8 cellular contexts compared by ENCODE assay signal in genomic region chr9:131578778-131579504, GRCh38. TPM values are rescaled to one million over a fixed set of nuclear protein-coding genes. Genes with fewer than 3 reads are reported as not detected.
DNase-seq lines count a peak whose midpoint lies in the region; ATAC-seq and TF ChIP-seq lines count a peak whose summit lies in the region.

No MANE protein-coding gene starts in this region.

- intact Hi-C loops in CD4-positive, alpha-beta memory T cell (cut with micrococcal nuclease): no loop called here

- H3K27ac Mint-ChIP-seq in CD4-positive, alpha-beta memory T cell: peak overlapping the region; percentile 89 to 96 (median 94)
- H3K27ac Mint-ChIP-seq in naive thymus-derived CD8-positive, alpha-beta T cell: peak overlapping the region; percentile 85 to 97 (median 94)

- POLR2A ChIA-PET in CD4-positive, alpha-beta memory T cell (lab: Charles Lee; ENCODE audit: partially characterized antibody): interaction anchor here (0.8 to 1.8 kb wide), 13 partner anchors 32 to 453 kb away, joined by 3 to 8 read pairs (median 3); partner anchors contain the start of genes NUP214 and UCK1
- POLR2A ChIA-PET in naive thymus-derived CD8-positive, alpha-beta T cell (lab: Charles Lee): interaction anchor here (0.6 to 1.7 kb wide), 14 partner anchors 9 to 662 kb away, joined by 3 to 6 read pairs (median 3); partner anchors contain the start of gene RAPGEF1
- POLR2A ChIA-PET in HEK293T (lab: Yijun Ruan, JAX): no interaction called here

- peaks cover 15 to 38% (median 21%) of the 10 kb centered on the region in 4 donors for H3K4me1 Mint-ChIP-seq in CD4-positive, alpha-beta memory T cell
- H3K4me1 Mint-ChIP-seq in naive thymus-derived CD8-positive, alpha-beta T cell: peaks cover 17 to 41% (median 34%) of the 10 kb centered on the region in 4 donors

- peaks cover 0 to 4% (median 0%) of the 10 kb centered on the region in 8 donors for H3K9me3 Mint-ChIP-seq in CD4-positive, alpha-beta memory T cell
- no peaks in the 10 kb centered on the region for H3K9me3 Mint-ChIP-seq in naive thymus-derived CD8-positive, alpha-beta T cell

- peak overlapping the region; percentile 54 for H3K27ac ChIP-seq in CD4-positive, alpha-beta memory T cell (ENCODE audit: low read depth, low read length)

- H3K36me3 ChIP-seq in CD4-positive, alpha-beta memory T cell (ENCODE audit: insufficient read depth, low read length): peaks cover 64% of the 10 kb centered on the region

- H3K36me3 Mint-ChIP-seq in CD4-positive, alpha-beta memory T cell: peaks cover 35 to 55% of the 10 kb centered on the region in 2 donors
- peaks cover 0 to 24% (median 4%) of the 10 kb centered on the region in 3 donors for H3K36me3 Mint-ChIP-seq in naive thymus-derived CD8-positive, alpha-beta T cell

- H3K9me3 ChIP-seq in CD4-positive, alpha-beta memory T cell (ENCODE audit: control insufficient read depth in 1 of 2, low read length in 2 of 2): no peaks in the 10 kb centered on the region

- H3K27me3 ChIP-seq in CD4-positive, alpha-beta memory T cell (ENCODE audit: insufficient read depth, low read length): no peaks in the 10 kb centered on the region

- CTCF ChIA-PET in CD4-positive, alpha-beta memory T cell (lab: Charles Lee; ENCODE audit: partially characterized antibody): interaction anchor here (0.7 to 1.7 kb wide), 4 partner anchors 12 to 168 kb away, joined by 3 to 7 read pairs (median 4); no protein-coding TSS in a partner anchor
- CTCF ChIA-PET in HEK293T (lab: Yijun Ruan, JAX): no interaction called here

- H3K27me3 Mint-ChIP-seq in CD4-positive, alpha-beta memory T cell: no peaks in the 10 kb centered on the region
- no peaks in the 10 kb centered on the region for H3K27me3 Mint-ChIP-seq in naive thymus-derived CD8-positive, alpha-beta T cell

- ATAC-seq in HG02678 (IDR thresholded peaks at IDR 0.05; ENCODE audit: unreplicated experiment): peak; percentile 60
- ATAC-seq in naive thymus-derived CD8-positive, alpha-beta T cell: peak; percentile 97
- no peak for ATAC-seq in HG03025 (IDR thresholded peaks at IDR 0.05; ENCODE audit: low FRiP score, unreplicated experiment)
- ATAC-seq in HG02981 (IDR thresholded peaks at IDR 0.05; ENCODE audit: unreplicated experiment): no peak

- H3K4me3 Mint-ChIP-seq in CD4-positive, alpha-beta memory T cell: peak overlapping the region; percentile 31 to 79 (median 68)
- H3K4me3 Mint-ChIP-seq in naive thymus-derived CD8-positive, alpha-beta T cell: peak overlapping the region; percentile 58 to 81 (median 72)

- no peak overlapping the region for H3K4me3 ChIP-seq in CD4-positive, alpha-beta memory T cell (ENCODE audit: low read length in 2 of 2)

- peak; percentile 52 to 72 (median 63) for DNase-seq in CD4-positive, alpha-beta memory T cell
- DNase-seq in activated T-cell treated with anti-CD3 and anti-CD28 coated beads for 48 hours (ENCODE audit: low read depth) (peak; percentile 21), HEK293T (ENCODE audit: extremely low spot score) (no peak)
- peak; percentile 33 to 79 (median 56) for DNase-seq in naive thymus-derived CD8-positive, alpha-beta T cell
- no peak for DNase-seq in NK-92 treated with Interleukin-12 subunit alpha and Interleukin-12 subunit beta, amount 100 ng/mL, for 24 hours (lab: John Stamatoyannopoulos, UW)

- peaks cover 28% of the 10 kb centered on the region for H3K4me1 ChIP-seq in CD4-positive, alpha-beta memory T cell (ENCODE audit: insufficient read depth, low read length)

TF ChIP-seq in HEK293T, 16 proteins besides CTCF, POLR2A, EP300 and RAD21:
- TF ChIP-seq FOXM1 (IDR thresholded peaks at IDR 0.05; ENCODE audit: borderline replicate concordance): no peak
- no peak for TF ChIP-seq CTBP1 (IDR thresholded peaks at IDR 0.05; ENCODE audit: borderline replicate concordance)
- TF ChIP-seq HDGF (IDR thresholded peaks at IDR 0.05; ENCODE audit: borderline replicate concordance): no peak
- no peak for TF ChIP-seq LEF1 (IDR thresholded peaks at IDR 0.05; ENCODE audit: borderline replicate concordance)
- no peak for TF ChIP-seq FOXK2 (IDR thresholded peaks at IDR 0.05)
- no peak for TF ChIP-seq ZNF384 (IDR thresholded peaks at IDR 0.05)
- TF ChIP-seq BHLHE40 (IDR thresholded peaks at IDR 0.05; ENCODE audit: borderline replicate concordance): no peak
- TF ChIP-seq TARDBP (IDR thresholded peaks at IDR 0.05): no peak
- no peak for TF ChIP-seq ARNT (IDR thresholded peaks at IDR 0.05)
- no peak for TF ChIP-seq FOXA1 (IDR thresholded peaks at IDR 0.05)
- TF ChIP-seq L3MBTL2 (conservative IDR thresholded peaks at IDR 0.05): no peak
- no peak for TF ChIP-seq ELF4 (IDR thresholded peaks at IDR 0.05)
- no peak for TF ChIP-seq SP1 (IDR thresholded peaks at IDR 0.05)
- TF ChIP-seq SUZ12 (IDR thresholded peaks at IDR 0.05): no peak
TF ChIP-seq in HEK293T: peak in this region for 0.

RNA-seq across cellular contexts. Expression of gene PRRT1B, which starts 33.6 kb away (rescaled TPM):
- not detected for total RNA-seq in CD4-positive, alpha-beta memory T cell
- polyA plus RNA-seq in CD4-positive, alpha-beta memory T cell: not detected
- not detected for total RNA-seq in naive thymus-derived CD8-positive, alpha-beta T cell
- polyA plus RNA-seq in naive thymus-derived CD8-positive, alpha-beta T cell: not detected

RNA-seq across cellular contexts. Expression of gene UCK1, which starts 47.9 kb away (rescaled TPM):
- 10 to 100 TPM; 36.1 to 39.7 TPM for total RNA-seq in CD4-positive, alpha-beta memory T cell
- polyA plus RNA-seq in CD4-positive, alpha-beta memory T cell: 10 to 100 TPM; 25.8 to 26.8 TPM
- total RNA-seq in naive thymus-derived CD8-positive, alpha-beta T cell: 10 to 100 TPM; 24.0 to 29.9 TPM
- 10 to 100 TPM; 21.8 to 25.6 (median 23.0) TPM for polyA plus RNA-seq in naive thymus-derived CD8-positive, alpha-beta T cell

Comparison
In these comparisons a context has a peak if more than half of its experiments do, and no peak if none do; other contexts are left out.
1. DNase-seq: peak in CD4-positive, alpha-beta memory T cell (5 of 5), activated T-cell treated with anti-CD3 and anti-CD28 coated beads for 48 hours (single experiment) and naive thymus-derived CD8-positive, alpha-beta T cell (10 of 10); none in HEK293T (single experiment) and NK-92 treated with Interleukin-12 subunit alpha and Interleukin-12 subunit beta, amount 100 ng/mL, for 24 hours (single experiment).
2. ATAC-seq: peak in HG02678 (single experiment) and naive thymus-derived CD8-positive, alpha-beta T cell (2 of 2); none in HG03025 (single experiment) and HG02981 (single experiment).